ENCODE assay signal across 8 cellular contexts in genomic region chr11:114061053-114062049, GRCh38. TPM values are rescaled to one million over a fixed set of nuclear protein-coding genes. Genes with fewer than 3 reads are reported as not detected.
DNase-seq lines count a peak whose midpoint lies in the region; ATAC-seq, FAIRE-seq and TF ChIP-seq lines count a peak whose summit lies in the region.

No MANE protein-coding gene starts in this region.

- DNase-seq in AG04449 (ENCODE audit: low read depth, low spot score), result no peak
- no peak for DNase-seq in HFF-Myc (ENCODE audit: extremely low read depth, low read depth)
- no peak for DNase-seq in astrocyte of the cerebellum (ENCODE audit: low read depth)
- DNase-seq in small intestine, result peak; percentile 39
- no peak for DNase-seq in NCI-H146 treated with DMSO at 0.1 percent for 48 hours (lab: John Stamatoyannopoulos, UW; ENCODE audit: unreplicated experiment)
- DNase-seq in NCI-H1436 (lab: John Stamatoyannopoulos, UW), result no peak

- WGBS in small intestine, 3 donors, result 5 to 9% (median 6%) methylated on average over 52 of the region's 52 CpGs

- no peak overlapping the region for H3K27ac ChIP-seq in iPS-20b (ENCODE audit: low read length)
- peak overlapping the region; percentile 55 to 94 for H3K27ac ChIP-seq in small intestine (ENCODE audit: low read depth in 1 of 2, low read length in 1 of 2)

- TF ChIP-seq CTCF in AG04449 (IDR thresholded peaks at IDR 0.05; ENCODE audit: insufficient read depth, low read length, missing control alignments) (no peak), HFF-Myc (IDR thresholded peaks at IDR 0.05; ENCODE audit: low read depth, low read length, missing control alignments) (no peak), astrocyte of the cerebellum (IDR thresholded peaks at IDR 0.05; ENCODE audit: low read depth, low read length, missing control alignments) (no peak)

- no peak for ATAC-seq in GM21717 (IDR thresholded peaks at IDR 0.05; ENCODE audit: unreplicated experiment)

- H3K4me3 ChIP-seq in AG04449 (ENCODE audit: low read depth, low read length) (peak overlapping the region; percentile 58), HFF-Myc (replicated peaks; ENCODE audit: low read depth, low read length) (peak overlapping the region; percentile 36), astrocyte of the cerebellum (ENCODE audit: low read depth, low read length) (peak overlapping the region; percentile 85), iPS-20b (ENCODE audit: low read length) (peak overlapping the region; percentile 74), small intestine (ENCODE audit: low read depth in 1 of 2, low read length in 2 of 2) (peak overlapping the region; percentile 95 to 98)

- in situ Hi-C loops in astrocyte of the cerebellum (cut with HindIII; ENCODE audit: low sequenced_read_pairs), result loop anchor here (10.0 kb wide), 1 partner anchor 113 kb away; no protein-coding TSS in a partner anchor

- H3K27me3 ChIP-seq in iPS-20b (ENCODE audit: insufficient read depth, low read length) (peaks cover 99% of the 10 kb centered on the region), small intestine (ENCODE audit: control insufficient read depth in 2 of 2, insufficient read depth in 2 of 2, low read length in 2 of 2) (peaks cover 0 to 5% of the 10 kb centered on the region in 2 donors)

- FAIRE-seq in small intestine (lab: Jason Lieb, UNC), result no peak

- H3K36me3 ChIP-seq in iPS-20b (ENCODE audit: insufficient read depth, low read depth, low read length) (no peaks in the 10 kb centered on the region), small intestine (ENCODE audit: control insufficient read depth in 2 of 2, insufficient read depth in 2 of 2, low read length in 2 of 2) (peaks cover 2 to 19% of the 10 kb centered on the region in 2 donors)

- POLR2A ChIA-PET in AG04449 (lab: Yijun Ruan, JAX), result no interaction called here

- CTCF ChIA-PET in AG04449 (lab: Yijun Ruan, JAX), result no interaction called here

- H3K4me1 ChIP-seq in iPS-20b (ENCODE audit: insufficient read depth, low read length), result peaks cover 9% of the 10 kb centered on the region; the same call in 1 of the 2 replicates
- H3K4me1 ChIP-seq in small intestine (ENCODE audit: control insufficient read depth in 2 of 2, insufficient read depth in 1 of 2, low read depth in 1 of 2, low read length in 1 of 2), result peaks cover 0 to 1% of the 10 kb centered on the region in 2 donors

- peak overlapping the region; percentile 24; the same call in 1 of the 2 replicates for H3K9ac ChIP-seq in iPS-20b (ENCODE audit: low read depth, low read length)

- H3K9me3 ChIP-seq in iPS-20b (ENCODE audit: insufficient read depth, low read depth, low read length), result no peaks in the 10 kb centered on the region
- no peaks in the 10 kb centered on the region for H3K9me3 ChIP-seq in small intestine (ENCODE audit: control insufficient read depth, low read depth)

RNA-seq across cellular contexts. Expression of gene ZBTB16, which starts 1.8 kb away (rescaled TPM):
- 10 to 100 TPM in 2 of 3 donors, 1 to 10 TPM in 1; 7.8 to 32.4 (median 27.1) TPM for polyA plus RNA-seq in small intestine

Comparison
In these comparisons a context has a peak if more than half of its experiments do, and no peak if none do; other contexts are left out.
1. H3K4me3 ChIP-seq: peak in every context shown above with its lines; median percentile 96 in small intestine; 85 in astrocyte of the cerebellum; 74 in iPS-20b; 58 in AG04449; 36 in HFF-Myc.